ENCODE assay signal across 8 cellular contexts in genomic region chr4:1684756-1685603, GRCh38. TPM values are rescaled to one million over a fixed set of nuclear protein-coding genes. Genes with fewer than 3 reads are reported as not detected.
DNase-seq lines count a peak whose midpoint lies in the region; ATAC-seq and TF ChIP-seq lines count a peak whose summit lies in the region.

No MANE protein-coding gene starts in this region.

- no peaks in the 10 kb centered on the region for H3K36me3 ChIP-seq in iPS DF 6.9 (ENCODE audit: control insufficient read depth, insufficient read depth, low read length)

- POLR2A ChIA-PET in activated CD4-positive, alpha-beta T cell treated with anti-CD3 and anti-CD28 coated beads, Interleukin-2, amount 10 ng/mL, durations not matched to agents 7 days and 5 days (lab: Charles Lee) = no interaction called here
- POLR2A ChIA-PET in HEK293T (lab: Yijun Ruan, JAX) = interaction anchor here (1.6 kb wide), 1 partner anchor 27 kb away, joined by 5 read pairs; the partner anchor contains the start of gene SLBP

- peaks cover 5% of the 10 kb centered on the region for H3K27me3 Mint-ChIP-seq in activated CD4-positive, alpha-beta T cell treated with anti-CD3 and anti-CD28 coated beads, Interleukin-2, amount 10 ng/mL, durations not matched to agents 7 days and 5 days
- no peaks in the 10 kb centered on the region for H3K27me3 Mint-ChIP-seq in stimulated activated naive CD8-positive, alpha-beta T cell treated with anti-CD3 and anti-CD28 coated beads, Interleukin-15, amount 100 ng/mL, for 72 hours

- CTCF ChIA-PET in activated CD4-positive, alpha-beta T cell treated with anti-CD3 and anti-CD28 coated beads, Interleukin-2, amount 10 ng/mL, durations not matched to agents 7 days and 5 days (lab: Charles Lee) = no interaction called here
- CTCF ChIA-PET in HEK293T (lab: Yijun Ruan, JAX) = interaction anchor here (1.2 kb wide), 1 partner anchor 9 kb away, joined by 5 read pairs; no protein-coding TSS in a partner anchor

- peaks cover 8% of the 10 kb centered on the region; the same call in 1 of the 2 replicates for H3K27me3 ChIP-seq in iPS DF 6.9 (ENCODE audit: control insufficient read depth, insufficient read depth, low read length)

- no peak for TF ChIP-seq CTCF in VCaP (conservative IDR thresholded peaks at IDR 0.05)

- H3K9me3 Mint-ChIP-seq in activated CD4-positive, alpha-beta T cell treated with anti-CD3 and anti-CD28 coated beads, Interleukin-2, amount 10 ng/mL, durations not matched to agents 7 days and 5 days = no peaks in the 10 kb centered on the region
- H3K9me3 Mint-ChIP-seq in stimulated activated naive CD8-positive, alpha-beta T cell treated with anti-CD3 and anti-CD28 coated beads, Interleukin-15, amount 100 ng/mL, for 72 hours = no peaks in the 10 kb centered on the region

- H3K4me3 ChIP-seq in iPS DF 6.9 (ENCODE audit: low read length) = peak overlapping the region; percentile 32

- peaks cover 7% of the 10 kb centered on the region for H3K4me1 ChIP-seq in iPS DF 6.9 (ENCODE audit: control insufficient read depth, insufficient read depth, low read length)

- peak overlapping the region; percentile 51 for H3K4me3 Mint-ChIP-seq in activated CD4-positive, alpha-beta T cell treated with anti-CD3 and anti-CD28 coated beads, Interleukin-2, amount 10 ng/mL, durations not matched to agents 7 days and 5 days
- H3K4me3 Mint-ChIP-seq in stimulated activated naive CD8-positive, alpha-beta T cell treated with anti-CD3 and anti-CD28 coated beads, Interleukin-15, amount 100 ng/mL, for 72 hours = peak overlapping the region; percentile 62 to 63

- no peaks in the 10 kb centered on the region for H3K9me3 ChIP-seq in iPS DF 6.9 (ENCODE audit: control insufficient read depth, insufficient read depth, low read length)

- H3K27ac Mint-ChIP-seq in activated CD4-positive, alpha-beta T cell treated with anti-CD3 and anti-CD28 coated beads, Interleukin-2, amount 10 ng/mL, durations not matched to agents 7 days and 5 days = no peak overlapping the region
- no peak overlapping the region for H3K27ac Mint-ChIP-seq in stimulated activated naive CD8-positive, alpha-beta T cell treated with anti-CD3 and anti-CD28 coated beads, Interleukin-15, amount 100 ng/mL, for 72 hours

- no peak for DNase-seq in activated CD4-positive, alpha-beta T cell treated with anti-CD3 and anti-CD28 coated beads, Interleukin-2, amount 10 ng/mL, durations not matched to agents 7 days and 5 days
- no peak for DNase-seq in activated CD4-positive, alpha-beta T cell treated with anti-CD3 and anti-CD28 coated beads, Interleukin-2, amount 50 U/mL, for 48 hours
- DNase-seq in iPS DF 6.9 (ENCODE audit: low read depth, low spot score) (no peak), HEK293T (ENCODE audit: extremely low spot score) (no peak)
- DNase-seq in stimulated activated naive CD8-positive, alpha-beta T cell treated with anti-CD3 and anti-CD28 coated beads, Interleukin-15, amount 100 ng/mL, for 72 hours = no peak
- no peak for DNase-seq in stimulated activated CD4-positive, alpha-beta T cell treated with anti-CD3 and anti-CD28 coated beads, Interleukin-12 subunit alpha, Interleukin-12 subunit beta, amount 100 ng/mL, for 4 hours

- no CpG with 5 or more reads among the region's 40 CpGs for WGBS in iPS DF 6.9 (ENCODE audit: insufficient coverage, insufficient read length)

- peaks cover 6% of the 10 kb centered on the region for H3K36me3 Mint-ChIP-seq in activated CD4-positive, alpha-beta T cell treated with anti-CD3 and anti-CD28 coated beads, Interleukin-2, amount 10 ng/mL, durations not matched to agents 7 days and 5 days (ENCODE audit: low read depth)

- H3K4me1 Mint-ChIP-seq in activated CD4-positive, alpha-beta T cell treated with anti-CD3 and anti-CD28 coated beads, Interleukin-2, amount 10 ng/mL, durations not matched to agents 7 days and 5 days = peaks cover 12% of the 10 kb centered on the region
- peaks cover 12% of the 10 kb centered on the region for H3K4me1 Mint-ChIP-seq in stimulated activated naive CD8-positive, alpha-beta T cell treated with anti-CD3 and anti-CD28 coated beads, Interleukin-15, amount 100 ng/mL, for 72 hours

- peak; percentile 52 for ATAC-seq in stimulated activated naive CD8-positive, alpha-beta T cell treated with anti-CD3 and anti-CD28 coated beads, Interleukin-15, amount 100 ng/mL, for 72 hours
- ATAC-seq in HG02840 (IDR thresholded peaks at IDR 0.05; ENCODE audit: low FRiP score, unreplicated experiment) = no peak

- H3K27ac ChIP-seq in VCaP (peak overlapping the region; percentile 81), iPS DF 6.9 (ENCODE audit: low read length) (no peak overlapping the region)

TF ChIP-seq in HEK293T, 16 proteins besides CTCF, POLR2A, EP300 and RAD21:
- TF ChIP-seq BHLHE40 (IDR thresholded peaks at IDR 0.05; ENCODE audit: borderline replicate concordance) = no peak
- no peak for TF ChIP-seq PKNOX1 (IDR thresholded peaks at IDR 0.05)
- no peak for TF ChIP-seq ZNF384 (IDR thresholded peaks at IDR 0.05)
- no peak for TF ChIP-seq TARDBP (IDR thresholded peaks at IDR 0.05)
- no peak for TF ChIP-seq L3MBTL2 (conservative IDR thresholded peaks at IDR 0.05)
- TF ChIP-seq HDGF (IDR thresholded peaks at IDR 0.05; ENCODE audit: borderline replicate concordance) = no peak
- TF ChIP-seq FOXA1 (IDR thresholded peaks at IDR 0.05) = no peak

RNA-seq across cellular contexts. Expression of gene FAM53A, which starts 0.9 kb away (rescaled TPM):
- total RNA-seq in activated CD4-positive, alpha-beta T cell treated with anti-CD3 and anti-CD28 coated beads, Interleukin-2, amount 10 ng/mL, durations not matched to agents 7 days and 5 days = 1 to 10 TPM in 1 of 2 experiments, under 1 TPM in 1; 0.99 to 1.6 TPM

RNA-seq across cellular contexts. Expression of gene SLBP, which starts 27.1 kb away (rescaled TPM):
- 100 to 1,000 TPM; 116 to 137 TPM for total RNA-seq in activated CD4-positive, alpha-beta T cell treated with anti-CD3 and anti-CD28 coated beads, Interleukin-2, amount 10 ng/mL, durations not matched to agents 7 days and 5 days

RNA-seq across cellular contexts. Expression of gene TMEM129, which starts 36.1 kb away (rescaled TPM):
- 10 to 100 TPM; 20.9 to 22.3 TPM for total RNA-seq in activated CD4-positive, alpha-beta T cell treated with anti-CD3 and anti-CD28 coated beads, Interleukin-2, amount 10 ng/mL, durations not matched to agents 7 days and 5 days

RNA-seq across cellular contexts. Expression of gene TACC3, which starts 36.3 kb away (rescaled TPM):
- 100 to 1,000 TPM; 301 to 305 TPM for total RNA-seq in activated CD4-positive, alpha-beta T cell treated with anti-CD3 and anti-CD28 coated beads, Interleukin-2, amount 10 ng/mL, durations not matched to agents 7 days and 5 days
